In genomic region chr1:14940285-14940890, GRCh38 we compare ENCODE assay signal across 1 cellular context.
A peak's percentile ranks its signal among the peaks of the same experiment; 100 is the strongest.
TF ChIP-seq lines count a peak whose summit lies in the region.

No MANE protein-coding gene starts in this region.

TF ChIP-seq in HepG2, 621 proteins besides CTCF, POLR2A, EP300 and RAD21 (continued from another document):
- TF ChIP-seq NONO (IDR thresholded peaks at IDR 0.05) (no peak), NONO (CRISPR knock-in tag; conservative IDR thresholded peaks at IDR 0.05) (no peak), ZSCAN9 (CRISPR knock-in tag; IDR thresholded peaks at IDR 0.05; ENCODE audit: borderline replicate concordance) (0 out of 2 replicates have a peak, but pooled peaks have one; percentile 17), ZNF501 (CRISPR knock-in tag; IDR thresholded peaks at IDR 0.05) (0 out of 2 replicates have a peak, but pooled peaks have one; percentile 6), HNF1B (CRISPR knock-in tag; IDR thresholded peaks at IDR 0.05) (no peak), HNF4G (IDR thresholded peaks at IDR 0.05; ENCODE audit: borderline replicate concordance, low read depth, low read length) (no peak), HNF4G (CRISPR knock-in tag; IDR thresholded peaks at IDR 0.05; ENCODE audit: borderline replicate concordance, low read depth) (no peak), ZFP36 (IDR thresholded peaks at IDR 0.05; ENCODE audit: borderline replicate concordance, low read depth, low read length, partially characterized antibody) (no peak), MAX (IDR thresholded peaks at IDR 0.05) (0 out of 2 replicates have a peak, but pooled peaks have one; percentile 15), WIZ (CRISPR knock-in tag; IDR thresholded peaks at IDR 0.05) (no peak), ZNF563 (CRISPR knock-in tag; IDR thresholded peaks at IDR 0.05) (0 out of 2 replicates have a peak, but pooled peaks have one; percentile 30), GRHL1 (CRISPR knock-in tag; conservative IDR thresholded peaks at IDR 0.05) (no peak), ETV5 (CRISPR knock-in tag; IDR thresholded peaks at IDR 0.05; ENCODE audit: borderline replicate concordance) (0 out of 2 replicates have a peak, but pooled peaks have one; percentile 23)
TF ChIP-seq in HepG2: peak in this region for 8.
